Comparison of ENCODE assay signal across 1 cellular context in the genomic region with DNA sequence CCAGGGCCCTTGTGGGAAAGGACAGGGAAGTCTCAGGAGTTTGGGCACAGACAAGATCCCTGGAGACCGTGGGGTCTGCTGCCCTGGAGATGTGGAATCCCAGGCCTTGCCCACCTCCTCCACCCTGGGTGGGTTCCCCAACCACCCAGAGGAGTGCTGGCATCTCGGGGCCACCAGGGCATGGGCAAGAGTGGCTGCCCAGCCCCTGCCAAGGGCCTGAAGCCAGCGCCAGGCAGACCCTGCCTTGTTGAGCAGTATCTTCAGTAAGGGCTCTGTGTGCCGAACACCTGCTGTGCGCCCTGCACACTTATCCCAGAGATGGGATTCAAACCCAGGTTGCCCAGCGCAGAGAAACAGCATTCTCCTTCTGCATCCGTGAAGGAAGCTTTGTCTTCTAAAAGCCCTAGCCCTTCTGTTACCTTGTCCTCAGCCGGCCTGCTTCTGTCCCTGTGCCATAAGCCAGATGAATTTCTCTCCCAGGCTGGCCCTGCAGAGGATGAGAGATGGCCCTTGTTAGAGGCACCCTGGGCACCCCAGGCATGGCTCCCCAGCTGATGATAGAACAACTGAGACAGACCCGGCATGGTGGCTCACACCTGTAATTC.
A peak's percentile ranks its signal among the peaks of the same experiment; 100 is the strongest.
TF ChIP-seq lines count a peak whose summit lies in the region.

No MANE protein-coding gene starts in this region.

TF ChIP-seq in K562, 482 proteins besides CTCF, POLR2A, EP300 and RAD21:
- TF ChIP-seq ZNF311 (CRISPR knock-in tag; IDR thresholded peaks at IDR 0.05) = peak; percentile 18; the same call in 1 of the 2 replicates
- 0 out of 2 replicates have a peak, but pooled peaks have one; percentile 1 for TF ChIP-seq ZNF57 (CRISPR knock-in tag; IDR thresholded peaks at IDR 0.05)
- peak; percentile 47 for TF ChIP-seq ZKSCAN8 (CRISPR knock-in tag; IDR thresholded peaks at IDR 0.05)
- TF ChIP-seq PYGO2 (tag; IDR thresholded peaks at IDR 0.05) = no peak
- TF ChIP-seq, protein P1, sequence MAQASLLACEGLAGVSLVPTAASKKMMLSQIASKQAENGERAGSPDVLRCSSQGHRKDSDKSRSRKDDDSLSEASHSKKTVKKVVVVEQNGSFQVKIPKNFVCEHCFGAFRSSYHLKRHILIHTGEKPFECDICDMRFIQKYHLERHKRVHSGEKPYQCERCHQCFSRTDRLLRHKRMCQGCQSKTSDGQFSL (CRISPR knock-in tag; IDR thresholded peaks at IDR 0.05) = peak; percentile 36; the same call in 1 of the 2 replicates
- TF ChIP-seq, protein P1 (tag; IDR thresholded peaks at IDR 0.05) = no peak
- TF ChIP-seq NFRKB (IDR thresholded peaks at IDR 0.05; ENCODE audit: low read depth) = 0 out of 2 replicates have a peak, but pooled peaks have one; percentile 61
- no peak for TF ChIP-seq CTBP1 (IDR thresholded peaks at IDR 0.05; ENCODE audit: borderline replicate concordance)
- TF ChIP-seq ZNF589 (CRISPR knock-in tag; IDR thresholded peaks at IDR 0.05; ENCODE audit: low read depth) = 0 out of 2 replicates have a peak, but pooled peaks have one; percentile 8
- no peak for TF ChIP-seq NUFIP1 (IDR thresholded peaks at IDR 0.05; ENCODE audit: partially characterized antibody)
- no peak for TF ChIP-seq ID3 (CRISPR knock-in tag; IDR thresholded peaks at IDR 0.05)
- peak; percentile 10; the same call in 1 of the 2 replicates for TF ChIP-seq ID3 (tag; IDR thresholded peaks at IDR 0.05)
